Comparison of ENCODE assay signal across 1 cellular context in genomic region chr9:94882953-94883641, GRCh38.
TF ChIP-seq lines count a peak whose summit lies in the region.

No MANE protein-coding gene starts in this region.

TF ChIP-seq in K562, 482 proteins besides CTCF, POLR2A, EP300 and RAD21 (continued from another document):
- no peak for TF ChIP-seq GTF3C2 (IDR thresholded peaks at IDR 0.05; ENCODE audit: borderline replicate concordance, extremely low read depth, insufficient read length)
- no peak for TF ChIP-seq ZKSCAN8 (CRISPR knock-in tag; IDR thresholded peaks at IDR 0.05)
- no peak for TF ChIP-seq RNF2 (IDR thresholded peaks at IDR 0.05)
- no peak for TF ChIP-seq ZBTB33 (CRISPR knock-in tag; IDR thresholded peaks at IDR 0.05)
- no peak for TF ChIP-seq CHD2 (IDR thresholded peaks at IDR 0.05; ENCODE audit: low read depth, low read length)
- no peak for TF ChIP-seq ESRRA (IDR thresholded peaks at IDR 0.05; ENCODE audit: borderline replicate concordance, low read depth)
- TF ChIP-seq SRSF7 (optimal IDR thresholded peaks at IDR 0.05; ENCODE audit: low read depth, low read length), result no peak
- no peak for TF ChIP-seq ZNF589 (CRISPR knock-in tag; IDR thresholded peaks at IDR 0.05; ENCODE audit: low read depth)
- no peak for TF ChIP-seq ZNF707 (CRISPR knock-in tag; conservative IDR thresholded peaks at IDR 0.05)
TF ChIP-seq in K562: peak in this region for 0.
